Comparison of ENCODE assay signal across 35 cellular contexts in genomic region chr11:104962852-104963251, GRCh38. TPM values are rescaled to one million over a fixed set of nuclear protein-coding genes. Genes with fewer than 3 reads are reported as not detected.
"Had no signal": no experiment of that assay in that cellular context is flagged by ENCODE, and none has a peak within 500 bp of the region (broad histone marks: within the 10 kb centered on the region; RNA-seq: fewer than 3 reads in every experiment).

No MANE protein-coding gene starts in this region.

- H3K4me1 Mint-ChIP-seq: endodermal cell had no signal

- H3K27ac ChIP-seq: ascending aorta, breast epithelium, cardiac muscle cell, coronary artery, dorsolateral prefrontal cortex, esophagus muscularis mucosa, foreskin keratinocyte, gastrocnemius medialis, WERI-Rb-1 had no signal

- H3K36me3 Mint-ChIP-seq: brain had no signal

- H3K27me3 Mint-ChIP-seq: activated B cell treated with CpG ODN at 0.5 μM for 24 hours; activated CD4-positive, alpha-beta memory T cell treated with anti-CD3 and anti-CD28 coated beads for 36 hours; activated CD8-positive, alpha-beta memory T cell treated with anti-CD3 and anti-CD28 coated beads, Interleukin-2, amount 10 ng/mL, durations not matched to agents 7 days and 5 days; activated naive CD8-positive, alpha-beta T cell treated with anti-CD3 and anti-CD28 coated beads, Interleukin-2, amount 10 ng/mL, durations not matched to agents 7 days and 5 days; brain; dendritic cell treated with granulocyte-macrophage colony-stimulating factor and Interleukin-4, amounts not matched to agents 40 ng/mL and 50 ng/mL, for 4 days; T-helper 17 cell had no signal

- H3K9me3 Mint-ChIP-seq: dendritic cell treated with granulocyte-macrophage colony-stimulating factor and Interleukin-4, amounts not matched to agents 40 ng/mL and 50 ng/mL, for 4 days had no signal

- H3K9me3 ChIP-seq: ascending aorta, gastrocnemius medialis had no signal

- H3K27me3 ChIP-seq: ascending aorta, breast epithelium, cardiac muscle cell, dorsolateral prefrontal cortex, esophagus muscularis mucosa, foreskin keratinocyte, gastrocnemius medialis had no signal

- H3K36me3 ChIP-seq: ascending aorta, breast epithelium, cardiac muscle cell, gastrocnemius medialis, WERI-Rb-1 had no signal

- H3K4me3 Mint-ChIP-seq: activated B cell treated with CpG ODN at 0.5 μM for 24 hours; activated CD4-positive, alpha-beta memory T cell treated with anti-CD3 and anti-CD28 coated beads for 36 hours; activated CD8-positive, alpha-beta memory T cell treated with anti-CD3 and anti-CD28 coated beads, Interleukin-2, amount 10 ng/mL, durations not matched to agents 7 days and 5 days; activated CD8-positive, alpha-beta T cell treated with anti-CD3 and anti-CD28 coated beads, Interleukin-2, amount 10 ng/mL, durations not matched to agents 7 days and 5 days; activated naive CD4-positive, alpha-beta T cell treated with anti-CD3 and anti-CD28 coated beads for 36 hours; activated naive CD8-positive, alpha-beta T cell treated with anti-CD3 and anti-CD28 coated beads, Interleukin-2, amount 10 ng/mL, durations not matched to agents 7 days and 5 days; activated T-helper 1 cell treated with anti-CD3 and anti-CD28 coated beads, Interleukin-12 subunit alpha, Interleukin-12 subunit beta, Interleukin-2, Interleukin-4 antibody, amounts not matched to agents 30 ng/mL and 10 ng/mL and 1 ng/mL, durations not matched to agents 14 hours and 24 hours and 36 hours; brain; dendritic cell treated with granulocyte-macrophage colony-stimulating factor and Interleukin-4, amounts not matched to agents 40 ng/mL and 50 ng/mL, for 4 days; endodermal cell; T-helper 17 cell; T-helper 2 cell treated with Interferon-gamma antibody and Interleukin-4, amounts not matched to agents 5 μg/mL and 100 μg/mL, for 36 hours had no signal

- DNase-seq: activated B cell treated with CpG ODN at 0.5 μM for 24 hours; activated CD4-positive, alpha-beta memory T cell treated with anti-CD3 and anti-CD28 coated beads for 36 hours; activated CD4-positive, alpha-beta T cell treated with anti-CD3 and anti-CD28 coated beads for 48 hours; activated CD4-positive, alpha-beta T cell treated with anti-CD3 and anti-CD28 coated beads, Interleukin-2, amount 50 U/mL, for 1 hour; activated CD8-positive, alpha-beta memory T cell treated with anti-CD3 and anti-CD28 coated beads, Interleukin-2, amount 10 ng/mL, durations not matched to agents 7 days and 5 days; activated CD8-positive, alpha-beta memory T cell treated with anti-CD3 and anti-CD28 coated beads, Interleukin-2, amount 50 U/mL, for 4 hours; activated CD8-positive, alpha-beta T cell treated with anti-CD3 and anti-CD28 coated beads, Interleukin-2, amount 10 ng/mL, durations not matched to agents 7 days and 5 days; activated effector memory CD4-positive, alpha-beta T cell treated with anti-CD3 and anti-CD28 coated beads, Interleukin-2, amount 50 U/mL, for 16 hours; activated naive CD4-positive, alpha-beta T cell treated with anti-CD3 and anti-CD28 coated beads for 36 hours; activated naive CD8-positive, alpha-beta T cell treated with anti-CD3 and anti-CD28 coated beads, Interleukin-2, amount 10 ng/mL, durations not matched to agents 7 days and 5 days; activated T-cell treated with anti-CD3 and anti-CD28 coated beads, Interleukin-2, amount 50 U/mL, for 1 hour; activated T-cell treated with anti-CD3 and anti-CD28 coated beads, Interleukin-2, amount 50 U/mL, for 48 hours; central memory CD4-positive, alpha-beta T cell; dorsolateral prefrontal cortex; effector memory CD4-positive, alpha-beta T cell; endodermal cell; erythroblast; foreskin keratinocyte; gastrocnemius medialis; T-helper 1 cell; T-helper 17 cell; T1000; WERI-Rb-1 had no signal

- H3K4me1 ChIP-seq: breast epithelium had no signal

- ATAC-seq: activated CD4-positive, CD25-positive, alpha-beta regulatory T cell treated with anti-CD3 and anti-CD28 coated beads, Interleukin-2, amount 50 U/mL, for 24 hours; activated CD8-positive, alpha-beta memory T cell treated with anti-CD3 and anti-CD28 coated beads, Interleukin-2, amount 10 ng/mL, durations not matched to agents 7 days and 5 days; activated CD8-positive, alpha-beta T cell treated with anti-CD3 and anti-CD28 coated beads, Interleukin-2, amount 10 ng/mL, durations not matched to agents 7 days and 5 days; activated naive CD4-positive, alpha-beta T cell treated with anti-CD3 and anti-CD28 coated beads, Interleukin-2, amount 50 U/mL, for 72 hours; foreskin keratinocyte; gastrocnemius medialis; T-helper 17 cell had no signal

- H3K27ac Mint-ChIP-seq: activated B cell treated with CpG ODN at 0.5 μM for 24 hours; activated CD4-positive, alpha-beta memory T cell treated with anti-CD3 and anti-CD28 coated beads for 36 hours; activated CD8-positive, alpha-beta memory T cell treated with anti-CD3 and anti-CD28 coated beads, Interleukin-2, amount 10 ng/mL, durations not matched to agents 7 days and 5 days; activated CD8-positive, alpha-beta T cell treated with anti-CD3 and anti-CD28 coated beads, Interleukin-2, amount 10 ng/mL, durations not matched to agents 7 days and 5 days; activated naive CD4-positive, alpha-beta T cell treated with anti-CD3 and anti-CD28 coated beads for 36 hours; activated naive CD4-positive, alpha-beta T cell treated with anti-CD3 and anti-CD28 coated beads, Interleukin-2, amount 50 U/mL, for 72 hours; activated naive CD8-positive, alpha-beta T cell treated with anti-CD3 and anti-CD28 coated beads, Interleukin-2, amount 10 ng/mL, durations not matched to agents 7 days and 5 days; activated T-helper 1 cell treated with anti-CD3 and anti-CD28 coated beads, Interleukin-12 subunit alpha, Interleukin-12 subunit beta, Interleukin-2, Interleukin-4 antibody, amounts not matched to agents 30 ng/mL and 10 ng/mL and 1 ng/mL, durations not matched to agents 14 hours and 24 hours and 36 hours; activated T-helper 2 cell treated with anti-CD3 and anti-CD28 coated beads, Interferon-gamma antibody, Interleukin-2, Interleukin-4, amounts not matched to agents 10 μg/mL and 5 μg/mL and 100 μg/mL, durations not matched to agents 14 hours and 24 hours and 36 hours; brain; dendritic cell treated with granulocyte-macrophage colony-stimulating factor and Interleukin-4, amounts not matched to agents 40 ng/mL and 50 ng/mL, for 4 days; endodermal cell; T-helper 17 cell; T-helper 2 cell treated with Interferon-gamma antibody and Interleukin-4, amounts not matched to agents 5 μg/mL and 100 μg/mL, for 36 hours had no signal

- H3K4me3 ChIP-seq: ascending aorta, breast epithelium, cardiac muscle cell, coronary artery, dorsolateral prefrontal cortex, esophagus muscularis mucosa, gastrocnemius medialis had no signal

RNA-seq across cellular contexts. Expression of gene CASP4, which starts 5.5 kb away (rescaled TPM):
- total RNA-seq: cardiac muscle cell, endodermal cell had no signal
